Comparison of ENCODE assay signal across 8 cellular contexts in the genomic region with DNA sequence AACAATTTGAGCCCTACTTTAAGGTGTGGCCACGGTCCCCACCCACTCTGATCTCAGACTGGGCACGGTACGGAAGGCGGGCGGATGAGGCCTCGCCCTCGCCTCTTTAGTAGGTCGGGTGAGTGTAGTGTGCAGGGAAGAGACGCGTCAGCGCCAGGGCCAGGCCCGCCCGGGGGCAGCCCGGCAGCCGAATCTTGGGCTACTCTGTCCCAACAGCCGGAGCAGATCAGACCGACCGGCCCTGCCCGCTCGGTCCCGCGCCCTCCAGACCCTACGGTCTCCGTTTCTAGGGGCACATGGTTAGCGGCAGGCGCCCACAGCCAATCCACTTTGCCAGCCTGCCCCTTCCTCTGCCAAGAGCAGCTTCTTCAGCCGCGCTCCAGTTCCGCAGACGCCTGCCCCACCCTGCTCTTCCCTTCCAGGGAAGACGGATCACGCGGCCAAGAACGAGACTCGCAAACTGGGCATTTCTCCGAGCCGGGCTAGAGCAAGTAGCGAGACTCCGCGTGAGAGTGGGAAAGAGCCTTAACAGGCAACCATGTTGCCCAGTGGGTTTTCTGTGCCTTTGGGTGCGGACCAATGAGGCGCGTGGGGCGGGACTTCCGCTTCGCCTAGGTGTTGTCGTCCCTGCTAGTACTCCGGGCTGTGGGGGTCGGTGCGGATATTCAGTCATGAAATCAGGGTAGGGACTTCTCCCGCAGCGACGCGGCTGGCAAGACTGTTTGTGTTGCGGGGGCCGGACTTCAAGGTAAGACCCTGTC. TPM values are rescaled to one million over a fixed set of nuclear protein-coding genes. Genes with fewer than 3 reads are reported as not detected.
DNase-seq lines count a peak whose midpoint lies in the region; ATAC-seq, FAIRE-seq and TF ChIP-seq lines count a peak whose summit lies in the region.

A gene with protein sequence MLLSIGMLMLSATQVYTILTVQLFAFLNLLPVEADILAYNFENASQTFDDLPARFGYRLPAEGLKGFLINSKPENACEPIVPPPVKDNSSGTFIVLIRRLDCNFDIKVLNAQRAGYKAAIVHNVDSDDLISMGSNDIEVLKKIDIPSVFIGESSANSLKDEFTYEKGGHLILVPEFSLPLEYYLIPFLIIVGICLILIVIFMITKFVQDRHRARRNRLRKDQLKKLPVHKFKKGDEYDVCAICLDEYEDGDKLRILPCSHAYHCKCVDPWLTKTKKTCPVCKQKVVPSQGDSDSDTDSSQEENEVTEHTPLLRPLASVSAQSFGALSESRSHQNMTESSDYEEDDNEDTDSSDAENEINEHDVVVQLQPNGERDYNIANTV (plus strand): TSS at position 610 of the 761 bp plus-strand sequence. CDS start 32,812 bp downstream, outside the sequence.

- H4K20me1 ChIP-seq in HepG2 (ENCODE audit: insufficient read depth, low read length), result peaks cover 30% of the 10 kb centered on the region

- peak; percentile 80 to 86 for TF ChIP-seq POLR2A in HepG2 (IDR thresholded peaks at IDR 0.05; ENCODE audit: insufficient read depth in 1 of 2, low read depth in 2 of 2, low read length in 2 of 2)

- TSS peak; percentile 95 for BruUV-seq in HepG2 (replicated peaks; lab: Mats Ljungman, UMichigan)

- TF ChIP-seq CTCF in CD4-positive, alpha-beta T cell (IDR thresholded peaks at IDR 0.05), result no peak
- TF ChIP-seq CTCF in HepG2 (CRISPR knock-in tag; IDR thresholded peaks at IDR 0.05), result no peak

- CTCF ChIA-PET in CD4-positive, alpha-beta T cell (lab: Charles Lee), result no interaction called here
- CTCF ChIA-PET in HepG2 (lab: Yijun Ruan, JAX; ENCODE audit: low intra/inter-chr PET ratio, low total read pairs), result no interaction called here

- TF ChIP-seq EP300 in HepG2 (IDR thresholded peaks at IDR 0.05; ENCODE audit: low read depth in 2 of 2, low read length in 2 of 2) (no peak), HepG2 (CRISPR knock-in tag; IDR thresholded peaks at IDR 0.05; ENCODE audit: borderline replicate concordance) (no peak)

- no peaks in the 10 kb centered on the region for H3K27me3 ChIP-seq in CD4-positive, alpha-beta T cell (ENCODE audit: control insufficient read depth, insufficient read depth, low read length)
- H3K27me3 ChIP-seq in HepG2 (ENCODE audit: control insufficient read depth in 1 of 2, insufficient read depth in 2 of 2, low read length in 2 of 2), result no peaks in the 10 kb centered on the region; a peak in 1 of 5 replicates

- peaks cover 46% of the 10 kb centered on the region for H3K79me2 ChIP-seq in HepG2 (ENCODE audit: insufficient read depth, low read length)

- TF ChIP-seq RAD21 in HepG2 (CRISPR knock-in tag; IDR thresholded peaks at IDR 0.05), result no peak

- peaks cover 31% of the 10 kb centered on the region for H3K36me3 Mint-ChIP-seq in CD4-positive, alpha-beta T cell (ENCODE audit: low read depth)

- POLR2A ChIA-PET in CD4-positive, alpha-beta T cell (lab: Charles Lee), result interaction anchor here (0.7 to 3.2 kb wide), 4 partner anchors 11 to 595 kb away, joined by 3 to 31 read pairs (median 4); a partner anchor contains a TSS
- POLR2A ChIA-PET in HepG2 (lab: Yijun Ruan, JAX), result interaction anchor here (0.8 to 1.4 kb wide), 2 partner anchors 28 to 154 kb away, joined by 3 read pairs; no protein-coding TSS in a partner anchor

- H3K4me1 ChIP-seq in HepG2 (ENCODE audit: insufficient read depth, low read length), result peaks cover 48% of the 10 kb centered on the region

- peak within 1 kb of the TSS; percentile 86 for H3K9ac ChIP-seq in HepG2 (ENCODE audit: insufficient read depth, low read depth, low read length)

- in situ Hi-C loops in HepG2 (cut with HindIII; ENCODE audit: extremely low pct_ligation_motif_present, low pct_unique_long_range_greater_than_20kb), result loop anchor here (5.0 kb wide), 1 partner anchor 45 kb away; no protein-coding TSS in a partner anchor

- intact Hi-C loops in CD4-positive, alpha-beta T cell (cut with DNase I, micrococcal nuclease), result loop anchor here (2.0 to 10.0 kb wide), 7 partner anchors 60 to 952 kb away; a partner anchor contains a TSS
- intact Hi-C loops in HepG2 (cut with micrococcal nuclease; ENCODE audit: unreplicated experiment), result loop anchor here (5.0 kb wide), 1 partner anchor 60 kb away; a partner anchor contains a TSS

- FAIRE-seq in HepG2 (lab: Jason Lieb, UNC), result no peak

- peak within 1 kb of the TSS; percentile 76 for H2AFZ ChIP-seq in HepG2 (ENCODE audit: low read length)

- H3K27ac Mint-ChIP-seq in CD4-positive, alpha-beta T cell, result peak within 1 kb of the TSS; percentile 96

- H3K4me3 Mint-ChIP-seq in CD4-positive, alpha-beta T cell, result peak within 1 kb of the TSS; percentile 98

- no peaks in the 10 kb centered on the region for H3K9me3 Mint-ChIP-seq in CD4-positive, alpha-beta T cell

- ATAC-seq in CD4-positive, alpha-beta T cell (ENCODE audit: poor library complexity), result peak; percentile 95
- ATAC-seq in GM19452 (IDR thresholded peaks at IDR 0.05; ENCODE audit: unreplicated experiment) (peak; percentile 90), HG03575 (IDR thresholded peaks at IDR 0.05; ENCODE audit: extremely low read depth, insufficient number of reproducible peaks, low FRiP score, unreplicated experiment) (peak; percentile 69), HepG2 (peak; percentile 97)

- no peaks in the 10 kb centered on the region for H3K36me3 ChIP-seq in HepG2 (replicated peaks in 1 of 2; ENCODE audit: control insufficient read depth in 1 of 2, insufficient read depth in 2 of 2, low read length in 2 of 2)

- DNase-seq in CD4-positive, alpha-beta T cell, result peak; percentile 82 to 92 (median 89)
- DNase-seq in NCI-H82 (lab: John Stamatoyannopoulos, UW) (peak; percentile 99), dermis blood vessel endothelial cell (peak; percentile 96), HepG2 (ENCODE audit: low spot score) (peak; percentile 89)
- peak; percentile 93 to 96 for DNase-seq in activated CD4-positive, alpha-beta T cell treated with anti-CD3 and anti-CD28 coated beads, Interleukin-2, amount 50 U/mL, for 48 hours
- DNase-seq in stimulated activated CD4-positive, alpha-beta T cell treated with anti-CD3 and anti-CD28 coated beads, Interleukin-2, amount 100 ng/mL, for 48 hours, result peak; percentile 85 to 88

- peaks cover 4% of the 10 kb centered on the region for H3K27me3 Mint-ChIP-seq in CD4-positive, alpha-beta T cell

- H3K4me1 Mint-ChIP-seq in CD4-positive, alpha-beta T cell (ENCODE audit: low read depth), result peaks cover 60% of the 10 kb centered on the region

- peak within 1 kb of the TSS; percentile 86 for H3K27ac ChIP-seq in CD4-positive, alpha-beta T cell (ENCODE audit: low read depth, low read length)
- H3K27ac ChIP-seq in HepG2 (ENCODE audit: extremely low read length, insufficient read depth, low read length), result peak within 1 kb of the TSS; percentile 91

- H3K9me3 ChIP-seq in CD4-positive, alpha-beta T cell (ENCODE audit: control insufficient read depth, low read length), result no peaks in the 10 kb centered on the region
- no peaks in the 10 kb centered on the region for H3K9me3 ChIP-seq in HepG2 (ENCODE audit: low read length)

- H3K4me3 ChIP-seq in HepG2 (replicated peaks in 1 of 3; ENCODE audit: insufficient read depth in 1 of 3, low read depth in 2 of 3, low read length in 3 of 3), result peak within 1 kb of the TSS; percentile 74 to 93 (median 86)

- 2% methylated on average over 11 of the region's 56 CpGs for WGBS in HepG2 (ENCODE audit: low lambda C conversion rate)

- H3K4me2 ChIP-seq in HepG2 (ENCODE audit: low read depth, low read length), result peak within 1 kb of the TSS; percentile 98

TF ChIP-seq in HepG2, 621 proteins besides CTCF, POLR2A, EP300 and RAD21 (continues in another document):
- TF ChIP-seq ZNF501 (CRISPR knock-in tag; IDR thresholded peaks at IDR 0.05) (peak; percentile 95), FOXP1 (IDR thresholded peaks at IDR 0.05) (no peak), FOXP1 (CRISPR knock-in tag; IDR thresholded peaks at IDR 0.05) (no peak), ZNF674 (CRISPR knock-in tag; IDR thresholded peaks at IDR 0.05; ENCODE audit: low read depth) (no peak), ZNF121 (CRISPR knock-in tag; IDR thresholded peaks at IDR 0.05) (peak; percentile 33; the same call in 1 of the 2 replicates)

RNA-seq across cellular contexts. Expression of the gene that starts here (rescaled TPM):
- total RNA-seq in CD4-positive, alpha-beta T cell, result 10 to 100 TPM; 39.1 to 44.1 TPM
- 62.6 and 75.7 TPM in 2 replicates for total RNA-seq in dermis blood vessel endothelial cell
- total RNA-seq in HepG2 (2016; rRNA removed; fragmentation: Illumina TruSeq; extraction: Trizol), result 28.1 and 46.0 TPM in 2 replicates
- total RNA-seq in HepG2 (2016; cell fraction: cytosol; rRNA removed; fragmentation: Illumina TruSeq; extraction: Trizol; ENCODE audit: low read depth), result 217 and 228 TPM in 2 replicates
- 28.8 and 45.3 TPM in 2 replicates for total RNA-seq in HepG2 (2016; cell fraction: insoluble cytoplasmic fraction; rRNA removed; fragmentation: Illumina TruSeq; extraction: Trizol)
- total RNA-seq in HepG2 (2016; cell fraction: membrane; rRNA removed; fragmentation: Illumina TruSeq; extraction: Trizol), result 72.6 and 86.1 TPM in 2 replicates
- 43.9 and 45.5 TPM in 2 replicates for total RNA-seq in HepG2 (2016; cell fraction: nucleus; rRNA removed; fragmentation: Illumina TruSeq; extraction: Trizol)
- polyA plus RNA-seq in HepG2 (2011; rRNA removed), result 32.0 and 39.8 TPM in 2 replicates
- polyA plus RNA-seq in HepG2 (2011; cell fraction: cytosol; rRNA removed), result 21.6 and 31.0 TPM in 2 replicates
- 14.4 and 18.7 TPM in 2 replicates for polyA plus RNA-seq in HepG2 (2011; cell fraction: nucleus; rRNA removed)
- 37.4 and 44.5 TPM in 2 replicates for polyA plus RNA-seq in HepG2 (2012)
- 6.6 and 7.0 TPM in 2 replicates for polyA plus RNA-seq in HepG2 (2016; cell fraction: cytosol; fragmentation: Illumina TruSeq; extraction: Trizol; ENCODE audit: low read depth)
- polyA plus RNA-seq in HepG2 (2016; cell fraction: insoluble cytoplasmic fraction; fragmentation: Illumina TruSeq; extraction: Trizol; ENCODE audit: low read depth), result 21.5 and 26.7 TPM in 2 replicates
- polyA plus RNA-seq in HepG2 (2016; cell fraction: membrane; fragmentation: Illumina TruSeq; extraction: Trizol; ENCODE audit: low read depth), result 13.9 and 14.4 TPM in 2 replicates
- polyA plus RNA-seq in HepG2 (2016; cell fraction: nucleus; fragmentation: Illumina TruSeq; extraction: Trizol; ENCODE audit: insufficient read depth, low read depth), result 51.2 and 51.6 TPM in 2 replicates
- 50.9 and 117 TPM in 2 replicates for polyA minus RNA-seq in HepG2 (2011; rRNA and poly(A)+ RNA removed; ENCODE audit: low replicate concordance)
- polyA minus RNA-seq in HepG2 (2011; cell fraction: cytosol; rRNA and poly(A)+ RNA removed), result 55.4 and 59.3 TPM in 2 replicates
- 74.9 and 95.4 TPM in 2 replicates for polyA minus RNA-seq in HepG2 (2011; cell fraction: nucleus; rRNA and poly(A)+ RNA removed)

Comparison
In these comparisons a context has a peak if more than half of its experiments do, and no peak if none do; other contexts are left out.
1. Peak in every context shown above with its lines: DNase-seq, ATAC-seq, H3K4me3 ChIP-seq and H3K27ac ChIP-seq.